In the genomic region with DNA sequence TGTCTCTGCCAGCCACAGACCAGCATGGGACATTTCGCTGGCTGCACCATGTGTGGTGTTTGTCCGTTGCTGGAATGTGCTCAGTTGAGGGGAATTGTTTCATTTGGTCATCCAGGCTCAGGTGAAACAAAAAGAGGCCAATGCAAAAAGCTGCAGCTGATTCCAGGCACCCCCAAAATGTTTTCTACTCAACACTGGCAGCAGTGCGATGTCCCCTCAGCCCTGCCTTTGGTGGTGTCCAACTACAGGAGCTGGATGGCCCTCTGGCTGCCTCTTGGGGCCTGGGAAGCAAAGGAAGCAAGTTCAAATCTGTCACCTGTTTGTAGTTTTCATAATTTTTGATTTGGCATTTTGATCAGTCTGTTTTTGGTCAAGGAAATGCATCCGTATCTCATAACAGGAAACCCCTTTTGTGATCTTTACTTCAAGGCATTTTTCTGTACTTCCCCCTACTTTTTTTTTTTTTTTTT, we compare ENCODE assay signal across 18 cellular contexts.
DNase-seq lines count a peak whose midpoint lies in the region; ATAC-seq and TF ChIP-seq lines count a peak whose summit lies in the region.
"Had no signal": no experiment of that assay in that cellular context is flagged by ENCODE, and none has a peak within 500 bp of the region (broad histone marks: within the 10 kb centered on the region; RNA-seq: fewer than 3 reads in every experiment).

No MANE protein-coding gene starts in this region.

- H3K27me3 ChIP-seq in BLaER1 (no peaks in the 10 kb centered on the region), MM.1S (replicated peaks; ENCODE audit: insufficient read depth, low read length) (no peaks in the 10 kb centered on the region)
- H3K27me3 ChIP-seq in CD4-positive, alpha-beta memory T cell (ENCODE audit: insufficient read depth, low read length), result no peaks in the 10 kb centered on the region
- H3K27me3 ChIP-seq: right lobe of liver had no signal

- TF ChIP-seq CTCF in MM.1S (IDR thresholded peaks at IDR 0.05; ENCODE audit: low read length), result no peak

- H3F3A ChIP-seq in MM.1S (ENCODE audit: insufficient read depth, low read length), result no peaks in the 10 kb centered on the region

- H3K9me3 Mint-ChIP-seq in CD4-positive, alpha-beta memory T cell, result peaks cover 0 to 8% (median 4%) of the 10 kb centered on the region in 8 donors

- H3K4me2 ChIP-seq in BLaER1, result 0 out of 2 replicates have a peak overlapping the region, but pooled peaks have one; percentile 25
- H3K4me2 ChIP-seq in MM.1S (ENCODE audit: low read depth, low read length), result no peak overlapping the region

- H3K4me3 ChIP-seq in BLaER1, result no peak overlapping the region
- peak overlapping the region in 1 of 2 donors; percentile 17 for H3K4me3 ChIP-seq in CD4-positive, alpha-beta memory T cell (ENCODE audit: low read length in 2 of 2)
- H3K4me3 ChIP-seq in MM.1S (ENCODE audit: low read length), result no peak overlapping the region
- H3K4me3 ChIP-seq: right lobe of liver had no signal

- CTCF ChIA-PET in CD4-positive, alpha-beta memory T cell (lab: Charles Lee; ENCODE audit: partially characterized antibody), result interaction anchor here (0.9 to 2.1 kb wide), 4 partner anchors 13 to 27 kb away, joined by 3 to 7 read pairs (median 6); no protein-coding TSS in a partner anchor

- H3K9me2 ChIP-seq in MM.1S (replicated peaks; ENCODE audit: insufficient read depth, low read length), result no peaks in the 10 kb centered on the region

- peak overlapping the region; percentile 11 to 67 (median 51) for H3K4me3 Mint-ChIP-seq in CD4-positive, alpha-beta memory T cell
- H3K4me3 Mint-ChIP-seq: activated T-helper 1 cell treated with anti-CD3 and anti-CD28 coated beads, Interleukin-12 subunit alpha, Interleukin-12 subunit beta, Interleukin-2, Interleukin-4 antibody, amounts not matched to agents 30 ng/mL and 10 ng/mL and 1 ng/mL, durations not matched to agents 14 hours and 24 hours and 36 hours; IgD-negative memory B cell; T-helper 2 cell treated with Interferon-gamma antibody and Interleukin-4, amounts not matched to agents 5 μg/mL and 100 μg/mL, for 36 hours had no signal

- H3K27ac Mint-ChIP-seq in CD4-positive, alpha-beta memory T cell, result peak overlapping the region; percentile 77 to 95 (median 92)

- H3K4me1 ChIP-seq in BLaER1 (peaks cover 7% of the 10 kb centered on the region; the same call in 1 of the 2 replicates), MM.1S (ENCODE audit: low read length) (no peaks in the 10 kb centered on the region)
- H3K4me1 ChIP-seq in CD4-positive, alpha-beta memory T cell (ENCODE audit: insufficient read depth, low read length), result peaks cover 48% of the 10 kb centered on the region
- H3K4me1 ChIP-seq: right lobe of liver had no signal

- H3K27ac ChIP-seq in BLaER1 (no peak overlapping the region), MM.1S (ENCODE audit: low read length) (no peak overlapping the region)
- H3K27ac ChIP-seq in CD4-positive, alpha-beta memory T cell (ENCODE audit: low read depth, low read length), result peak overlapping the region; percentile 53
- H3K27ac ChIP-seq: right lobe of liver had no signal

- H3K4me1 Mint-ChIP-seq in CD4-positive, alpha-beta memory T cell, result peaks cover 39 to 56% (median 47%) of the 10 kb centered on the region in 4 donors

- peak in 4 of 5 donors; percentile 42 to 63 (median 52) for DNase-seq in CD4-positive, alpha-beta memory T cell
- peak; percentile 14 to 21 for DNase-seq in activated T-cell treated with anti-CD3 and anti-CD28 coated beads, Interleukin-2, amount 50 U/mL, for 48 hours
- DNase-seq in mesenteric fat pad (ENCODE audit: low spot score) (peak; percentile 51), NCI-H2196 treated with DMSO at 0.1 percent for 48 hours (lab: John Stamatoyannopoulos, UW; ENCODE audit: unreplicated experiment) (no peak), MM.1S (no peak)
- DNase-seq: activated CD4-positive, CD25-positive, alpha-beta regulatory T cell treated with anti-CD3 and anti-CD28 coated beads, Interleukin-2, amount 50 U/mL, for 72 hours; AML-193; DMS153; left colon; NCI-H1930; SIG-M5; substantia nigra had no signal

- intact Hi-C loops in CD4-positive, alpha-beta memory T cell (cut with micrococcal nuclease), result loop anchor here (1.0 kb wide), 1 partner anchor 21 kb away; no protein-coding TSS in a partner anchor

- no peaks in the 10 kb centered on the region for H3K27me3 Mint-ChIP-seq in CD4-positive, alpha-beta memory T cell
- H3K27me3 Mint-ChIP-seq: IgD-negative memory B cell had no signal

- H3K9me3 ChIP-seq in BLaER1 (peaks cover 7% of the 10 kb centered on the region; the same call in 1 of the 2 replicates), MM.1S (replicated peaks; ENCODE audit: insufficient read depth, low read length) (no peaks in the 10 kb centered on the region)
- no peaks in the 10 kb centered on the region for H3K9me3 ChIP-seq in CD4-positive, alpha-beta memory T cell (ENCODE audit: control insufficient read depth in 1 of 2, low read length in 2 of 2)
- H3K9me3 ChIP-seq: right lobe of liver had no signal

- H4K20me1 ChIP-seq in BLaER1 (no peaks in the 10 kb centered on the region), MM.1S (ENCODE audit: insufficient read depth, low read length) (no peaks in the 10 kb centered on the region)

- ATAC-seq in GM18498 (IDR thresholded peaks at IDR 0.05; ENCODE audit: unreplicated experiment), result no peak
- ATAC-seq: left colon, right lobe of liver had no signal

- H2AFZ ChIP-seq in MM.1S (ENCODE audit: low read length), result no peak overlapping the region

- POLR2A ChIA-PET in CD4-positive, alpha-beta memory T cell (lab: Charles Lee; ENCODE audit: partially characterized antibody), result interaction anchor here (1.0 to 1.3 kb wide), 4 partner anchors 13 to 162 kb away, joined by 3 to 5 read pairs (median 4); no protein-coding TSS in a partner anchor

- H3K36me3 Mint-ChIP-seq in CD4-positive, alpha-beta memory T cell, result peaks cover 9 to 28% of the 10 kb centered on the region in 2 donors

- H3K9ac ChIP-seq in BLaER1 (no peak overlapping the region), MM.1S (ENCODE audit: low read length) (no peak overlapping the region)

- no peaks in the 10 kb centered on the region for H3K79me2 ChIP-seq in MM.1S (ENCODE audit: low read length)

- H3K36me3 ChIP-seq in BLaER1 (peaks cover 6% of the 10 kb centered on the region), MM.1S (replicated peaks; ENCODE audit: insufficient read depth, low read length) (no peaks in the 10 kb centered on the region)
- H3K36me3 ChIP-seq in CD4-positive, alpha-beta memory T cell (ENCODE audit: insufficient read depth, low read length), result no peaks in the 10 kb centered on the region
- H3K36me3 ChIP-seq: right lobe of liver had no signal

Comparison
In these comparisons a context has a peak if more than half of its experiments do, and no peak if none do; other contexts are left out.
1. DNase-seq: peak in CD4-positive, alpha-beta memory T cell (4 of 5), activated T-cell treated with anti-CD3 and anti-CD28 coated beads, Interleukin-2, amount 50 U/mL, for 48 hours (2 of 2) and mesenteric fat pad (single experiment); none in NCI-H2196 treated with DMSO at 0.1 percent for 48 hours (single experiment) and MM.1S (single experiment).